In genomic region chr15:48981941-48982340, GRCh38 we compare ENCODE assay signal across 21 cellular contexts.
"Had no signal": no experiment of that assay in that cellular context is flagged by ENCODE, and none has a peak within 500 bp of the region (broad histone marks: within the 10 kb centered on the region; RNA-seq: fewer than 3 reads in every experiment).

No MANE protein-coding gene starts in this region.

- ATAC-seq: activated CD8-positive, alpha-beta T cell treated with anti-CD3 and anti-CD28 coated beads for 36 hours; activated naive CD4-positive, alpha-beta T cell treated with anti-CD3 and anti-CD28 coated beads, Interleukin-2, amount 50 U/mL, for 72 hours; body of pancreas; gastroesophageal sphincter; heart right ventricle; left colon; stimulated activated effector memory CD8-positive, alpha-beta T cell treated with anti-CD3 and anti-CD28 coated beads, Interleukin-12 subunit alpha, Interleukin-12 subunit beta, amount 100 ng/mL, for 72 hours; T-helper 17 cell; WTC11 had no signal

- H3K27me3 ChIP-seq: body of pancreas, esophagus muscularis mucosa, gastroesophageal sphincter, heart right ventricle, ovary had no signal

- H3K4me3 ChIP-seq: body of pancreas, coronary artery, esophagus muscularis mucosa, gastroesophageal sphincter, heart right ventricle, ovary, thoracic aorta had no signal

- FAIRE-seq: TTC549, urothelium cell line had no signal

- H3K36me3 Mint-ChIP-seq: activated naive CD4-positive, alpha-beta T cell treated with anti-CD3 and anti-CD28 coated beads, Interleukin-2, amount 50 U/mL, for 72 hours; stimulated activated effector memory CD8-positive, alpha-beta T cell treated with anti-CD3 and anti-CD28 coated beads, Interleukin-12 subunit alpha, Interleukin-12 subunit beta, amount 100 ng/mL, for 72 hours; WTC11 had no signal

- H3K4me3 Mint-ChIP-seq: activated CD8-positive, alpha-beta T cell treated with anti-CD3 and anti-CD28 coated beads for 36 hours; central memory CD8-positive, alpha-beta T cell; stimulated activated effector memory CD8-positive, alpha-beta T cell treated with anti-CD3 and anti-CD28 coated beads, Interleukin-12 subunit alpha, Interleukin-12 subunit beta, amount 100 ng/mL, for 72 hours; T-helper 17 cell; WTC11 had no signal

- DNase-seq: activated CD4-positive, alpha-beta T cell treated with anti-CD3 and anti-CD28 coated beads for 4 hours; activated CD8-positive, alpha-beta T cell treated with anti-CD3 and anti-CD28 coated beads for 36 hours; activated effector memory CD4-positive, alpha-beta T cell treated with anti-CD3 and anti-CD28 coated beads, Interleukin-2, amount 50 U/mL, for 16 hours; activated T-cell treated with anti-CD3 and anti-CD28 coated beads, Interleukin-2, amount 50 U/mL, for 48 hours; amniotic stem cell; body of pancreas; heart right ventricle; left colon; ovary; stimulated activated CD4-positive, alpha-beta T cell treated with anti-CD3 and anti-CD28 coated beads, Interleukin-12 subunit alpha, Interleukin-12 subunit beta, amount 100 ng/mL, for 4 hours; T-helper 17 cell had no signal

- H3K9me3 Mint-ChIP-seq: activated CD8-positive, alpha-beta T cell treated with anti-CD3 and anti-CD28 coated beads for 36 hours; activated naive CD4-positive, alpha-beta T cell treated with anti-CD3 and anti-CD28 coated beads, Interleukin-2, amount 50 U/mL, for 72 hours; central memory CD8-positive, alpha-beta T cell; stimulated activated effector memory CD8-positive, alpha-beta T cell treated with anti-CD3 and anti-CD28 coated beads, Interleukin-12 subunit alpha, Interleukin-12 subunit beta, amount 100 ng/mL, for 72 hours; WTC11 had no signal

- H3K4me1 Mint-ChIP-seq: central memory CD8-positive, alpha-beta T cell; stimulated activated effector memory CD8-positive, alpha-beta T cell treated with anti-CD3 and anti-CD28 coated beads, Interleukin-12 subunit alpha, Interleukin-12 subunit beta, amount 100 ng/mL, for 72 hours; T-helper 17 cell had no signal

- H3K36me3 ChIP-seq: esophagus muscularis mucosa, gastroesophageal sphincter, heart right ventricle, ovary, thoracic aorta had no signal

- H3K27ac Mint-ChIP-seq: activated CD8-positive, alpha-beta T cell treated with anti-CD3 and anti-CD28 coated beads for 36 hours; activated naive CD4-positive, alpha-beta T cell treated with anti-CD3 and anti-CD28 coated beads, Interleukin-2, amount 50 U/mL, for 72 hours; stimulated activated effector memory CD8-positive, alpha-beta T cell treated with anti-CD3 and anti-CD28 coated beads, Interleukin-12 subunit alpha, Interleukin-12 subunit beta, amount 100 ng/mL, for 72 hours; T-helper 17 cell; WTC11 had no signal
